17 cellular contexts compared by ENCODE assay signal in genomic region chr9:109166171-109166770, GRCh38. TPM values are rescaled to one million over a fixed set of nuclear protein-coding genes. Genes with fewer than 3 reads are reported as not detected.
DNase-seq lines count a peak whose midpoint lies in the region; ATAC-seq and TF ChIP-seq lines count a peak whose summit lies in the region.
"Had no signal": no experiment of that assay in that cellular context is flagged by ENCODE, and none has a peak within 500 bp of the region (broad histone marks: within the 10 kb centered on the region; RNA-seq: fewer than 3 reads in every experiment).

No MANE protein-coding gene starts in this region.

- H3K4me3 Mint-ChIP-seq in nephron (peak overlapping the region; percentile 76 to 82 (median 78)), type B pancreatic cell (peak overlapping the region; percentile 80)
- H3K4me3 Mint-ChIP-seq: activated CD8-positive, alpha-beta T cell treated with anti-CD3 and anti-CD28 coated beads, Interleukin-2, amount 10 ng/mL, durations not matched to agents 7 days and 5 days; stimulated activated naive CD8-positive, alpha-beta T cell treated with anti-CD3 and anti-CD28 coated beads, Interleukin-15, Interleukin-2, amounts not matched to agents 100 ng/mL and 50 ng/mL, for 24 hours had no signal

- H3K4me1 ChIP-seq in cardiac muscle cell (ENCODE audit: low read depth) = no peaks in the 10 kb centered on the region
- H3K4me1 ChIP-seq in ectodermal cell (ENCODE audit: control insufficient read depth, insufficient read depth, low read length) = peaks cover 10% of the 10 kb centered on the region
- H3K4me1 ChIP-seq in spleen = peaks cover 0 to 4% (median 0%) of the 10 kb centered on the region in 6 donors

- H3K9me3 ChIP-seq in cardiac muscle cell (ENCODE audit: low read depth) = no peaks in the 10 kb centered on the region
- H3K9me3 ChIP-seq in ectodermal cell (ENCODE audit: control insufficient read depth, low read length) = no peaks in the 10 kb centered on the region
- peaks cover 0 to 5% (median 0%) of the 10 kb centered on the region in 8 donors for H3K9me3 ChIP-seq in spleen

- WGBS in ectodermal cell, 2 experiments = 12 to 13% methylated on average over 16 of the region's 16 CpGs
- 77 to 89% (median 84%) methylated on average over 16 of the region's 16 CpGs for WGBS in spleen, 5 donors

- peaks cover 59% of the 10 kb centered on the region for H3K27me3 Mint-ChIP-seq in nephron (ENCODE audit: low read depth)
- H3K27me3 Mint-ChIP-seq in type B pancreatic cell = peaks cover 62% of the 10 kb centered on the region

- DNase-seq in cardiac muscle cell (ENCODE audit: low read depth in 1 of 2, low spot score in 1 of 2) = no peak
- DNase-seq in cardiac septum (ENCODE audit: low spot score) = no peak
- DNase-seq in type B pancreatic cell (ENCODE audit: extremely low spot score, unreplicated experiment) = no peak
- no peak for DNase-seq in spleen
- no peak for DNase-seq in stimulated activated CD4-positive, alpha-beta T cell treated with anti-CD3 and anti-CD28 coated beads, Interleukin-4, amount 100 ng/mL, for 24 hours
- DNase-seq: ACHN; activated CD8-positive, alpha-beta T cell treated with anti-CD3 and anti-CD28 coated beads, Interleukin-2, amount 10 ng/mL, durations not matched to agents 7 days and 5 days; naive B cell; NCI-H2081 treated with DMSO at 0.1 percent for 48 hours; NK-92 treated with Interleukin-12 subunit alpha and Interleukin-12 subunit beta, amount 100 ng/mL, for 24 hours; SIG-M5 had no signal

- peaks cover 75% of the 10 kb centered on the region for H3K27me3 ChIP-seq in cardiac muscle cell
- H3K27me3 ChIP-seq in ectodermal cell (ENCODE audit: control insufficient read depth, insufficient read depth, low read length, poor library complexity, severe bottlenecking) = peaks cover 72% of the 10 kb centered on the region
- peaks cover 0 to 72% (median 26%) of the 10 kb centered on the region in 7 donors for H3K27me3 ChIP-seq in spleen (replicated peaks in 1 of 7)

- intact Hi-C loops in cardiac septum (cut with DNase I) (no loop called here), spleen (cut with DNase I; ENCODE audit: low total_unique reads) (no loop called here)

- H3K4me3 ChIP-seq in cardiac muscle cell (peak overlapping the region; percentile 16), ectodermal cell (ENCODE audit: insufficient read depth, low read depth, low read length) (peak overlapping the region; percentile 31), spleen (peak overlapping the region in 1 of 8 donors; percentile 50)

- no peak overlapping the region for H3K27ac ChIP-seq in cardiac muscle cell
- H3K27ac ChIP-seq in ectodermal cell (ENCODE audit: insufficient read depth, low read depth, low read length, poor library complexity, severe bottlenecking) = peak overlapping the region; percentile 16
- H3K27ac ChIP-seq in spleen = no peak overlapping the region
- H3K27ac ChIP-seq: HL-60 had no signal

- H3K36me3 ChIP-seq in cardiac muscle cell = no peaks in the 10 kb centered on the region
- no peaks in the 10 kb centered on the region for H3K36me3 ChIP-seq in ectodermal cell (ENCODE audit: control insufficient read depth, insufficient read depth, low read length)
- H3K36me3 ChIP-seq in spleen = no peaks in the 10 kb centered on the region

- TF ChIP-seq CTCF in cardiac muscle cell (IDR thresholded peaks at IDR 0.05; ENCODE audit: low read depth, low read length) (no peak), nephron (IDR thresholded peaks at IDR 0.05; ENCODE audit: unreplicated experiment in 3 of 3) (no peak), type B pancreatic cell (conservative IDR thresholded peaks at IDR 0.05) (no peak), spleen (IDR thresholded peaks at IDR 0.05 in 8 of 11, conservative IDR thresholded peaks at IDR 0.05 in 3 of 11) (no peak)

- H3K4me1 Mint-ChIP-seq in nephron (no peaks in the 10 kb centered on the region), type B pancreatic cell (ENCODE audit: unreplicated experiment) (peaks cover 4% of the 10 kb centered on the region)

- H3K27ac Mint-ChIP-seq in nephron = no peak overlapping the region
- H3K27ac Mint-ChIP-seq in type B pancreatic cell = no peak overlapping the region
- H3K27ac Mint-ChIP-seq: activated CD8-positive, alpha-beta T cell treated with anti-CD3 and anti-CD28 coated beads, Interleukin-2, amount 10 ng/mL, durations not matched to agents 7 days and 5 days; naive B cell; stimulated activated naive CD8-positive, alpha-beta T cell treated with anti-CD3 and anti-CD28 coated beads, Interleukin-15, Interleukin-2, amounts not matched to agents 100 ng/mL and 50 ng/mL, for 24 hours had no signal

- H3K9me3 Mint-ChIP-seq in nephron = peaks cover 6% of the 10 kb centered on the region
- H3K9me3 Mint-ChIP-seq in type B pancreatic cell = peaks cover 11% of the 10 kb centered on the region
- H3K9me3 Mint-ChIP-seq: stimulated activated naive CD8-positive, alpha-beta T cell treated with anti-CD3 and anti-CD28 coated beads, Interleukin-15, Interleukin-2, amounts not matched to agents 100 ng/mL and 50 ng/mL, for 24 hours had no signal

- no peak for TF ChIP-seq POLR2A in spleen (IDR thresholded peaks at IDR 0.05)

- ATAC-seq in GM21423 (IDR thresholded peaks at IDR 0.05; ENCODE audit: unreplicated experiment) = no peak
- ATAC-seq: left lobe of liver had no signal

- H3K36me3 Mint-ChIP-seq in nephron (ENCODE audit: low read depth) = no peaks in the 10 kb centered on the region
- no peaks in the 10 kb centered on the region for H3K36me3 Mint-ChIP-seq in type B pancreatic cell

RNA-seq across cellular contexts. Expression of gene FRRS1L, which starts 0.8 kb away (rescaled TPM):
- 0.07 and 0.30 TPM in 2 replicates for total RNA-seq in cardiac muscle cell
- 0.38 and 0.65 TPM in 2 replicates for polyA plus RNA-seq in cardiac muscle cell
- total RNA-seq in cardiac septum = 0.81 TPM
- polyA plus RNA-seq in ectodermal cell (2013, experiment 1 of 4) = 0.91 TPM
- polyA plus RNA-seq in ectodermal cell (2013, experiment 2 of 4) = 1.9 TPM
- polyA plus RNA-seq in ectodermal cell (2013, experiment 3 of 4) = 1.6 TPM
- 2.3 TPM for polyA plus RNA-seq in ectodermal cell (2013, experiment 4 of 4)
- total RNA-seq in type B pancreatic cell (ENCODE audit: low replicate concordance) = 5.9 and 7.2 TPM in 2 replicates
- total RNA-seq in spleen = not detected
- polyA plus RNA-seq in spleen = under 1 TPM in 2 of 3 donors, not detected in 1; under 0.01 to 0.03 TPM
- total RNA-seq: activated CD8-positive, alpha-beta T cell treated with anti-CD3 and anti-CD28 coated beads, Interleukin-2, amount 10 ng/mL, durations not matched to agents 7 days and 5 days had no signal

RNA-seq across cellular contexts. Expression of gene TMEM245, which starts 46.5 kb away (rescaled TPM):
- total RNA-seq in cardiac muscle cell (63.7 and 88.1 TPM in 2 replicates), cardiac septum (73.7 TPM), type B pancreatic cell (ENCODE audit: low replicate concordance) (44.4 and 49.2 TPM in 2 replicates), spleen (10 to 100 TPM; 24.7 to 71.6 (median 44.1) TPM)
- polyA plus RNA-seq in cardiac muscle cell (75.6 and 117 TPM in 2 replicates), spleen (1 to 10 TPM; 3.2 to 6.7 (median 5.0) TPM)
- polyA plus RNA-seq in ectodermal cell (2013, experiment 1 of 4) = 48.6 TPM
- polyA plus RNA-seq in ectodermal cell (2013, experiment 2 of 4) = 61.1 TPM
- 47.4 TPM for polyA plus RNA-seq in ectodermal cell (2013, experiment 3 of 4)
- polyA plus RNA-seq in ectodermal cell (2013, experiment 4 of 4) = 55.6 TPM
